12 cellular contexts compared by ENCODE assay signal in the genomic region with DNA sequence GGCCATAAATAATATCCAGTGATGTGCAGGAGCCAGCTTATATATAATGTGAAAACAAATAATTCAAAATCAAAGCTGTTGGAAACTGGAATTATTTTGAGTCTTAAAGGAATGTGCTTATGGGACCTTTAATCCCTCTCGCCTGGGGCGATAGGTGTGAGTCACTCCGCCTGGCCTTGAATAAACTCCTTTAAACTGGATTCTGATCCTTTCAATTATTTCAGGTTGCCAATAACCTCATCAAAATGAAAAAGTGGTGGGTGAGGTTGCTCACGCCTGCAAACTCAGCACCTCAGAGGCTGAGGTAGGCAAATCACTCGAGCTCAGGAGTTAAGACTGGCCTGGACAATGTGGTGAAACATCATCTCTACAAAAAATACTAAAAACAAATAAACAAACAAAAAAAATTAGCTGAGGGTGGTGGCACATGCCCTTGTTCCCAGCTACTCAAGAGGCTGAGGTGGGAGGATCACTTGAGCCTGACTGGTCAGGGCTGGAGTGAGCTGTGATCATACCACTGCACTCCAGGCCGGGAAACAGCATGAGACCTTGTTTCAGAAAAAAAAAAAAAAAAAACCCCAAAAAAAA.
DNase-seq lines count a peak whose midpoint lies in the region; ATAC-seq, FAIRE-seq and TF ChIP-seq lines count a peak whose summit lies in the region.
"Had no signal": no experiment of that assay in that cellular context is flagged by ENCODE, and none has a peak within 500 bp of the region (broad histone marks: within the 10 kb centered on the region; RNA-seq: fewer than 3 reads in every experiment).

No MANE protein-coding gene starts in this region.

- no peak for FAIRE-seq in H54 (lab: Jason Lieb, UNC)
- FAIRE-seq: K562 had no signal

- peak; percentile 15 for DNase-seq in H54 (ENCODE audit: insufficient read length, low spot score)
- peak; percentile 83 for DNase-seq in epithelial cell of esophagus (ENCODE audit: low read depth)
- DNase-seq in stimulated activated CD4-positive, alpha-beta T cell treated with anti-CD3 and anti-CD28 coated beads, Interleukin-4, amount 100 ng/mL, for 1 hour, result no peak
- no peak for DNase-seq in GM03348 (ENCODE audit: low spot score)
- DNase-seq: activated naive CD4-positive, alpha-beta T cell treated with anti-CD3 and anti-CD28 coated beads, Interleukin-2, amount 10 ng/mL, durations not matched to agents 7 days and 5 days; central memory CD4-positive, alpha-beta T cell; NCI-H187 treated with DMSO at 0.1 percent for 48 hours; NCI-H526 treated with DMSO at 0.1 percent for 48 hours had no signal

- TF ChIP-seq POLR2A in H54 (IDR thresholded peaks at IDR 0.05; ENCODE audit: low read depth, low read length), result no peak

- no peaks in the 10 kb centered on the region for H3K9me2 ChIP-seq in OCI-LY1 (ENCODE audit: low read depth, low read length)

- H3K4me2 ChIP-seq in OCI-LY1 (ENCODE audit: low read length), result peak overlapping the region; percentile 58

- H3K4me1 ChIP-seq in OCI-LY1 (ENCODE audit: insufficient read depth, low read length, severe bottlenecking), result peaks cover 96% of the 10 kb centered on the region

- H3K36me3 ChIP-seq in OCI-LY1 (ENCODE audit: insufficient read depth, low read length), result no peaks in the 10 kb centered on the region

- no peaks in the 10 kb centered on the region for H3K27me3 ChIP-seq in OCI-LY1 (ENCODE audit: insufficient read depth, low read length)

- no peak for TF ChIP-seq CTCF in OCI-LY1 (IDR thresholded peaks at IDR 0.05; ENCODE audit: low read length)
- TF ChIP-seq CTCF in epithelial cell of esophagus (IDR thresholded peaks at IDR 0.05; ENCODE audit: insufficient read depth, low read depth, low read length, missing control alignments), result no peak

- H4K20me1 ChIP-seq in OCI-LY1 (ENCODE audit: insufficient read depth, low read length), result no peaks in the 10 kb centered on the region

- ATAC-seq in GM21529 (IDR thresholded peaks at IDR 0.05; ENCODE audit: unreplicated experiment) (no peak), HG03159 (IDR thresholded peaks at IDR 0.05; ENCODE audit: unreplicated experiment) (no peak)
- ATAC-seq: K562 had no signal

- H3K79me2 ChIP-seq in OCI-LY1 (ENCODE audit: insufficient read depth, low read length), result no peaks in the 10 kb centered on the region

- peak overlapping the region; percentile 99 for H3K27ac ChIP-seq in OCI-LY1 (ENCODE audit: low read depth, low read length, poor library complexity, severe bottlenecking)

- peak overlapping the region; percentile 61 for H3K9ac ChIP-seq in OCI-LY1 (ENCODE audit: low read length)

- H3K4me3 ChIP-seq in OCI-LY1 (ENCODE audit: low read depth, low read length, poor library complexity, severe bottlenecking) (peak overlapping the region; percentile 36), epithelial cell of esophagus (ENCODE audit: low read length) (no peak overlapping the region)
- H3K4me3 ChIP-seq: K562 had no signal

- no peaks in the 10 kb centered on the region for H3K9me3 ChIP-seq in OCI-LY1 (ENCODE audit: low read length)

- no peak overlapping the region for H2AFZ ChIP-seq in OCI-LY1 (ENCODE audit: low read length)

- peaks cover 23% of the 10 kb centered on the region for H3F3A ChIP-seq in OCI-LY1 (ENCODE audit: insufficient read depth, low read length)

Comparison
In these comparisons a context has a peak if more than half of its experiments do, and no peak if none do; other contexts are left out.
1. DNase-seq: peak in H54 (single experiment) and epithelial cell of esophagus (single experiment); none in stimulated activated CD4-positive, alpha-beta T cell treated with anti-CD3 and anti-CD28 coated beads, Interleukin-4, amount 100 ng/mL, for 1 hour (single experiment) and GM03348 (single experiment).